In the genomic region with DNA sequence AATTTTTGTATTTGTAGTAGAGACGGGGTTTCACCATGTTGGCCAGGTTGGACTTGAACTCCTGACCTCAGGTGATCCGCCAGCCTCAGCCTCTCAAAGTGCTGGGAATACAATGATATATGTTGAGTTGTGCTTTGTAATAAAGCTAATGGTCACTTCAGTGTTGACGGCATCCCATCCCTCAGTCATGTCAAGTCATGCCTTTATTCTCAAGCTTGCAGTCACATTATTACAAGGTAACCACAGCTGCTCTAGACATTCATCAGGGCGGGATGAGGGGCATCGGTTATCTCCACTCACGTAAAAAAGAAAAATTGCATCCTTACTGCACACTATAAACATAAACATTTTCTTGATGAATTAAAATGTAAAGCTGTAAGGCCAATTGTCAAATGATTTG, we compare ENCODE assay signal across 14 cellular contexts. TPM values are rescaled to one million over a fixed set of nuclear protein-coding genes. Genes with fewer than 3 reads are reported as not detected.
"Had no signal": no experiment of that assay in that cellular context is flagged by ENCODE, and none has a peak within 500 bp of the region (broad histone marks: within the 10 kb centered on the region; RNA-seq: fewer than 3 reads in every experiment).

No MANE protein-coding gene starts in this region.

- H3K4me1 ChIP-seq: stomach had no signal

- H3K36me3 ChIP-seq: neutrophil, stomach, thoracic aorta, transverse colon had no signal

- H3K4me3 ChIP-seq: mucosa of descending colon, stomach, thoracic aorta, transverse colon had no signal

- H3K27me3 ChIP-seq: foreskin keratinocyte, neutrophil, stomach, transverse colon had no signal

- ATAC-seq: naive thymus-derived CD8-positive, alpha-beta T cell; sciatic nerve had no signal

- H3K27ac ChIP-seq: foreskin keratinocyte, neutrophil, stomach, thoracic aorta, transverse colon had no signal

- H3K27ac Mint-ChIP-seq: naive thymus-derived CD8-positive, alpha-beta T cell had no signal

- H3K9me3 ChIP-seq: mucosa of descending colon, neutrophil, stomach, thoracic aorta, transverse colon had no signal

- H3K4me1 Mint-ChIP-seq: naive thymus-derived CD8-positive, alpha-beta T cell had no signal

- H3K4me3 Mint-ChIP-seq: naive thymus-derived CD8-positive, alpha-beta T cell had no signal

- DNase-seq: effector memory CD4-positive, alpha-beta T cell; erythroblast; naive thymus-derived CD8-positive, alpha-beta T cell; stimulated activated CD4-positive, alpha-beta T cell treated with anti-CD3 and anti-CD28 coated beads, Interleukin-2, amount 100 ng/mL, for 24 hours; stimulated activated naive CD4-positive, alpha-beta T cell; substantia nigra had no signal

- FAIRE-seq: endometrium had no signal

RNA-seq across cellular contexts. Expression of gene FAT1, which starts 12.8 kb away (rescaled TPM):
- total RNA-seq: naive thymus-derived CD8-positive, alpha-beta T cell had no signal
- polyA plus RNA-seq: naive thymus-derived CD8-positive, alpha-beta T cell had no signal
